ENCODE assay signal across 21 cellular contexts in genomic region chr10:15344256-15344875, GRCh38. TPM values are rescaled to one million over a fixed set of nuclear protein-coding genes. Genes with fewer than 3 reads are reported as not detected.
A peak's percentile ranks its signal among the peaks of the same experiment; 100 is the strongest.
DNase-seq lines count a peak whose midpoint lies in the region; ATAC-seq and TF ChIP-seq lines count a peak whose summit lies in the region.
"Had no signal": no experiment of that assay in that cellular context is flagged by ENCODE, and none has a peak within 500 bp of the region (broad histone marks: within the 10 kb centered on the region; RNA-seq: fewer than 3 reads in every experiment).

No MANE protein-coding gene starts in this region.

- POLR2A ChIA-PET in CD4-positive, alpha-beta memory T cell (lab: Charles Lee; ENCODE audit: partially characterized antibody): no interaction called here

- no peak overlapping the region for H2BK20ac ChIP-seq in H9 (ENCODE audit: low read depth, low read length, poor library complexity, severe bottlenecking)

- no peak overlapping the region for H3K23ac ChIP-seq in H9 (ENCODE audit: insufficient read length, low read depth, low read length)

- H3K27me3 ChIP-seq in H9 (ENCODE audit: insufficient read depth, low read length) (no peaks in the 10 kb centered on the region), prostate gland (replicated peaks; ENCODE audit: insufficient read depth) (no peaks in the 10 kb centered on the region)
- H3K27me3 ChIP-seq in CD4-positive, alpha-beta memory T cell (ENCODE audit: insufficient read depth, low read length): no peaks in the 10 kb centered on the region
- H3K27me3 ChIP-seq: gastroesophageal sphincter, right atrium auricular region, SJSA1 had no signal

- CTCF ChIA-PET in CD4-positive, alpha-beta memory T cell (lab: Charles Lee; ENCODE audit: partially characterized antibody): interaction anchor here (0.8 kb wide), 1 partner anchor 598 kb away, joined by 3 read pairs; no protein-coding TSS in a partner anchor

- ATAC-seq in T-helper 17 cell: no peak
- ATAC-seq in activated T-cell treated with anti-CD3 and anti-CD28 coated beads, Interleukin-2, amount 50 U/mL, for 72 hours (replicated peaks in 1 of 2): no peak
- ATAC-seq: activated CD8-positive, alpha-beta T cell treated with anti-CD3 and anti-CD28 coated beads, Interleukin-2, amount 10 ng/mL, durations not matched to agents 7 days and 5 days; esophagus mucosa; gastroesophageal sphincter; WTC11 had no signal

- no peak overlapping the region for H3K4me3 Mint-ChIP-seq in H9
- no peak overlapping the region for H3K4me3 Mint-ChIP-seq in T-helper 17 cell
- no peak overlapping the region for H3K4me3 Mint-ChIP-seq in CD4-positive, alpha-beta memory T cell
- no peak overlapping the region for H3K4me3 Mint-ChIP-seq in activated T-cell treated with anti-CD3 and anti-CD28 coated beads, Interleukin-2, amount 50 U/mL, for 72 hours
- H3K4me3 Mint-ChIP-seq: activated CD8-positive, alpha-beta T cell treated with anti-CD3 and anti-CD28 coated beads, Interleukin-2, amount 10 ng/mL, durations not matched to agents 7 days and 5 days; activated naive CD4-positive, alpha-beta T cell treated with anti-CD3 and anti-CD28 coated beads, Interleukin-2, amount 50 U/mL, for 24 hours; dendritic cell treated with granulocyte-macrophage colony-stimulating factor and Interleukin-4, amounts not matched to agents 40 ng/mL and 50 ng/mL, for 4 days; T-helper 2 cell treated with Interferon-gamma antibody and Interleukin-4, amounts not matched to agents 5 μg/mL and 100 μg/mL, for 36 hours; WTC11 had no signal

- no peak overlapping the region for H2BK5ac ChIP-seq in H9 (ENCODE audit: insufficient read length, low read length)

- H3K23me2 ChIP-seq in H9 (ENCODE audit: insufficient read length, low read depth, low read length, poor library complexity, severe bottlenecking): no peaks in the 10 kb centered on the region

- H3K4me1 ChIP-seq in H9 (ENCODE audit: insufficient read depth, low read length) (peaks cover 9% of the 10 kb centered on the region), prostate gland (replicated peaks) (no peaks in the 10 kb centered on the region)
- no peaks in the 10 kb centered on the region for H3K4me1 ChIP-seq in CD4-positive, alpha-beta memory T cell (ENCODE audit: insufficient read depth, low read length)

- H3K36me3 Mint-ChIP-seq in H9 (ENCODE audit: insufficient read depth in 1 of 3, low read depth in 3 of 3): no peaks in the 10 kb centered on the region
- no peaks in the 10 kb centered on the region for H3K36me3 Mint-ChIP-seq in T-helper 17 cell (ENCODE audit: low read depth)
- H3K36me3 Mint-ChIP-seq in CD4-positive, alpha-beta memory T cell: no peaks in the 10 kb centered on the region
- no peaks in the 10 kb centered on the region for H3K36me3 Mint-ChIP-seq in activated T-cell treated with anti-CD3 and anti-CD28 coated beads, Interleukin-2, amount 50 U/mL, for 72 hours (ENCODE audit: insufficient read depth in 2 of 2)
- H3K36me3 Mint-ChIP-seq: activated naive CD4-positive, alpha-beta T cell treated with anti-CD3 and anti-CD28 coated beads, Interleukin-2, amount 50 U/mL, for 24 hours; WTC11 had no signal

- no peak overlapping the region for H3K4me2 ChIP-seq in H9 (ENCODE audit: insufficient read depth, insufficient read length, low read length)
- H3K4me2 ChIP-seq: KMS-11, PC-9 had no signal

- H3K56ac ChIP-seq in H9 (ENCODE audit: insufficient read length, low read depth, low read length): no peak overlapping the region

- intact Hi-C loops in prostate gland (cut with DNase I): no loop called here
- intact Hi-C loops in CD4-positive, alpha-beta memory T cell (cut with micrococcal nuclease): no loop called here

- no peak overlapping the region for H4K8ac ChIP-seq in H9 (replicated peaks; ENCODE audit: insufficient read length, low read depth, low read length)

- no peak overlapping the region for H3K4ac ChIP-seq in H9 (ENCODE audit: low read depth, low read length)

- H3K79me2 ChIP-seq in H9 (ENCODE audit: insufficient read depth, low read length): no peaks in the 10 kb centered on the region; the same call in 1 of the 2 replicates

- H3K4me1 Mint-ChIP-seq in H9: peaks cover 24 to 30% of the 10 kb centered on the region in 2 experiments
- H3K4me1 Mint-ChIP-seq in T-helper 17 cell: peaks cover 8% of the 10 kb centered on the region
- H3K4me1 Mint-ChIP-seq in CD4-positive, alpha-beta memory T cell: peaks cover 0 to 2% (median 0%) of the 10 kb centered on the region in 4 donors
- peaks cover 6% of the 10 kb centered on the region for H3K4me1 Mint-ChIP-seq in activated T-cell treated with anti-CD3 and anti-CD28 coated beads, Interleukin-2, amount 50 U/mL, for 72 hours (ENCODE audit: low read depth)

- H4K91ac ChIP-seq in H9 (ENCODE audit: insufficient read length, low read depth, low read length): no peak overlapping the region

- H3K9ac ChIP-seq in H9 (ENCODE audit: extremely low read depth, insufficient read length, low read length): no peak overlapping the region
- H3K9ac ChIP-seq: KMS-11 had no signal

- no peak overlapping the region for H4K5ac ChIP-seq in H9 (ENCODE audit: insufficient read length, low read depth, low read length)

- H2BK12ac ChIP-seq in H9 (ENCODE audit: insufficient read length, low read depth, low read length): no peak overlapping the region

- DNase-seq in H9 (no peak), T-helper 17 cell (no peak), epithelial cell of prostate (ENCODE audit: low read depth, low spot score) (no peak), prostate gland (ENCODE audit: low spot score) (no peak), GM19238 (ENCODE audit: insufficient read length, low spot score) (no peak)
- no peak for DNase-seq in CD4-positive, alpha-beta memory T cell
- no peak for DNase-seq in activated T-cell treated with anti-CD3 and anti-CD28 coated beads, Interleukin-2, amount 50 U/mL, for 72 hours
- DNase-seq: activated CD8-positive, alpha-beta T cell treated with anti-CD3 and anti-CD28 coated beads, Interleukin-2, amount 10 ng/mL, durations not matched to agents 7 days and 5 days; activated T-cell treated with anti-CD3 and anti-CD28 coated beads, Interleukin-2, amount 50 U/mL, for 48 hours; left colon; NCI-H82; PC-9 had no signal

- H3K27ac Mint-ChIP-seq in H9 (peak overlapping the region in 2 of 3 experiments; percentile 82 to 88; a peak in 3 of 7 replicates), T-helper 17 cell (peak overlapping the region; percentile 54)
- no peak overlapping the region for H3K27ac Mint-ChIP-seq in CD4-positive, alpha-beta memory T cell
- no peak overlapping the region for H3K27ac Mint-ChIP-seq in activated T-cell treated with anti-CD3 and anti-CD28 coated beads, Interleukin-2, amount 50 U/mL, for 72 hours
- H3K27ac Mint-ChIP-seq: activated CD8-positive, alpha-beta T cell treated with anti-CD3 and anti-CD28 coated beads, Interleukin-2, amount 10 ng/mL, durations not matched to agents 7 days and 5 days; activated naive CD4-positive, alpha-beta T cell treated with anti-CD3 and anti-CD28 coated beads, Interleukin-2, amount 50 U/mL, for 24 hours; dendritic cell treated with granulocyte-macrophage colony-stimulating factor and Interleukin-4, amounts not matched to agents 40 ng/mL and 50 ng/mL, for 4 days; T-helper 2 cell treated with Interferon-gamma antibody and Interleukin-4, amounts not matched to agents 5 μg/mL and 100 μg/mL, for 36 hours had no signal

- no peak overlapping the region for H2BK120ac ChIP-seq in H9 (ENCODE audit: low read depth, low read length, poor library complexity, severe bottlenecking)

- no peak for TF ChIP-seq POLR2A in prostate gland (IDR thresholded peaks at IDR 0.05)

- no peaks in the 10 kb centered on the region for H3K9me3 Mint-ChIP-seq in H9
- no peaks in the 10 kb centered on the region for H3K9me3 Mint-ChIP-seq in CD4-positive, alpha-beta memory T cell
- no peaks in the 10 kb centered on the region for H3K9me3 Mint-ChIP-seq in activated T-cell treated with anti-CD3 and anti-CD28 coated beads, Interleukin-2, amount 50 U/mL, for 72 hours
- H3K9me3 Mint-ChIP-seq: activated naive CD4-positive, alpha-beta T cell treated with anti-CD3 and anti-CD28 coated beads, Interleukin-2, amount 50 U/mL, for 24 hours; dendritic cell treated with granulocyte-macrophage colony-stimulating factor and Interleukin-4, amounts not matched to agents 40 ng/mL and 50 ng/mL, for 4 days; T-helper 2 cell treated with Interferon-gamma antibody and Interleukin-4, amounts not matched to agents 5 μg/mL and 100 μg/mL, for 36 hours; WTC11 had no signal

- H3K27ac ChIP-seq in H9 (ENCODE audit: insufficient read length, low read depth, low read length): no peak overlapping the region
- peak overlapping the region; percentile 26 for H3K27ac ChIP-seq in epithelial cell of prostate
- H3K27ac ChIP-seq in prostate gland: peak overlapping the region; percentile 49 to 62
- H3K27ac ChIP-seq in CD4-positive, alpha-beta memory T cell (ENCODE audit: low read depth, low read length): no peak overlapping the region
- H3K27ac ChIP-seq: KMS-11, PC-9, right atrium auricular region, SJSA1 had no signal

- no peaks in the 10 kb centered on the region for H3K27me3 Mint-ChIP-seq in H9 (ENCODE audit: low read depth)
- peaks cover 10% of the 10 kb centered on the region for H3K27me3 Mint-ChIP-seq in T-helper 17 cell
- H3K27me3 Mint-ChIP-seq in CD4-positive, alpha-beta memory T cell: peaks cover 7 to 9% of the 10 kb centered on the region in 2 donors
- peaks cover 12% of the 10 kb centered on the region for H3K27me3 Mint-ChIP-seq in activated T-cell treated with anti-CD3 and anti-CD28 coated beads, Interleukin-2, amount 50 U/mL, for 72 hours (ENCODE audit: low read depth)

- H3K18ac ChIP-seq in H9 (ENCODE audit: insufficient read length, low read depth, low read length): no peak overlapping the region

- no peak overlapping the region for H3T11ph ChIP-seq in H9 (ENCODE audit: low read length)

- no peak overlapping the region for H3K4me3 ChIP-seq in prostate gland
- H3K4me3 ChIP-seq in CD4-positive, alpha-beta memory T cell (ENCODE audit: low read length in 2 of 2): no peak overlapping the region
- H3K4me3 ChIP-seq: gastroesophageal sphincter, PC-9, right atrium auricular region, SJSA1 had no signal

- TF ChIP-seq CTCF in H9 (conservative IDR thresholded peaks at IDR 0.05) (no peak), prostate gland (IDR thresholded peaks at IDR 0.05) (no peak)

- H3K9me3 ChIP-seq in H9 (ENCODE audit: control insufficient read depth, low read depth, low read length) (no peaks in the 10 kb centered on the region), T-helper 17 cell (ENCODE audit: control insufficient read depth, low read length, poor library complexity, severe bottlenecking) (no peaks in the 10 kb centered on the region), prostate gland (no peaks in the 10 kb centered on the region)
- no peaks in the 10 kb centered on the region for H3K9me3 ChIP-seq in CD4-positive, alpha-beta memory T cell (ENCODE audit: control insufficient read depth in 1 of 2, low read length in 2 of 2)
- H3K9me3 ChIP-seq: gastroesophageal sphincter, right atrium auricular region, SJSA1 had no signal

- H3K79me1 ChIP-seq in H9 (ENCODE audit: insufficient read depth, low read depth, low read length, poor library complexity, severe bottlenecking): peaks cover 3% of the 10 kb centered on the region

- no peak overlapping the region for H2BK15ac ChIP-seq in H9 (ENCODE audit: low read depth, low read length)

- H2AFZ ChIP-seq in H9 (ENCODE audit: low read length): no peak overlapping the region
- H2AFZ ChIP-seq: PC-9 had no signal

- no peaks in the 10 kb centered on the region for H3K36me3 ChIP-seq in prostate gland
- H3K36me3 ChIP-seq in CD4-positive, alpha-beta memory T cell (ENCODE audit: insufficient read depth, low read length): no peaks in the 10 kb centered on the region
- H3K36me3 ChIP-seq: gastroesophageal sphincter, right atrium auricular region, SJSA1 had no signal

- no peak overlapping the region for H2AK5ac ChIP-seq in H9 (ENCODE audit: insufficient read length, low read length)

- WGBS in H9 (ENCODE audit: extremely low coverage, insufficient read length, low lambda C conversion rate): no CpG with 5 or more reads among the region's 4 CpGs
- WGBS in prostate gland: 75% methylated on average over 4 of the region's 4 CpGs

- no peaks in the 10 kb centered on the region for H4K20me1 ChIP-seq in H9 (ENCODE audit: control insufficient read depth, insufficient read depth, insufficient read length)

- no peak overlapping the region for H3K14ac ChIP-seq in H9 (ENCODE audit: insufficient read depth, low read length)

RNA-seq across cellular contexts. Expression of gene FAM171A1, which starts 26.7 kb away (rescaled TPM):
- 34.6 and 37.4 TPM in 2 replicates for total RNA-seq in H9 (2021)
- 1 to 10 TPM; 2.7 to 8.0 TPM for total RNA-seq in T-helper 17 cell
- total RNA-seq in prostate gland: 10 to 100 TPM; 16.3 to 24.2 TPM
- 1 to 10 TPM; 7.1 to 8.0 TPM for total RNA-seq in CD4-positive, alpha-beta memory T cell
- polyA plus RNA-seq in CD4-positive, alpha-beta memory T cell: 10 to 100 TPM in 1 of 2 donors, 1 to 10 TPM in 1; 9.3 to 10.6 TPM
- 1 to 10 TPM; 4.2 to 6.2 TPM for total RNA-seq in activated T-cell treated with anti-CD3 and anti-CD28 coated beads, Interleukin-2, amount 50 U/mL, for 72 hours

Comparison
In these comparisons a context has a peak if more than half of its experiments do, and no peak if none do; other contexts are left out.
1. H3K27ac ChIP-seq: peak in epithelial cell of prostate (single experiment) and prostate gland (2 of 2); none in H9 (single experiment) and CD4-positive, alpha-beta memory T cell (single experiment).
2. H3K27ac Mint-ChIP-seq: peak in H9 (2 of 3) and T-helper 17 cell (single experiment); none in CD4-positive, alpha-beta memory T cell (0 of 7) and activated T-cell treated with anti-CD3 and anti-CD28 coated beads, Interleukin-2, amount 50 U/mL, for 72 hours (single experiment).